In the genomic region with DNA sequence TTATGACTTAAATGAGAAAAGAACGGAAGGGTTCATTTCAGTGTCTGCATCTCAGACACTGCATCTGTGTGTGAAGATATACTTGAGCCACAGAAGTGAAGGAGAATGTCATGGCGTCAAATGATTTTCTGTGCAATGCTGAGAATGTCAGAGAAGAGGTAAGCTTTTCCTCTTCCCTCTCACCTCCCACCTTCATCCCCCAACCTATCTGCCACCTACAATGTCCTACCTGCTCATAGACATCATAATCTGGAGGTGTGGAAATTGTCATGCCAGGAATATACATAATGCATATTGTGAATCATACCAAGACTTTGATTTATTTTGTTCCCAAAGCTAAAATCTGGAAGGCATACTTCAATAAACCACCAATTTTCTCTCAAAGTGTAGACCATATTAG, we compare ENCODE assay signal across 26 cellular contexts. TPM values are rescaled to one million over a fixed set of nuclear protein-coding genes. Genes with fewer than 3 reads are reported as not detected.
DNase-seq lines count a peak whose midpoint lies in the region; ATAC-seq, FAIRE-seq and TF ChIP-seq lines count a peak whose summit lies in the region.
"Had no signal": no experiment of that assay in that cellular context is flagged by ENCODE, and none has a peak within 500 bp of the region (broad histone marks: within the 10 kb centered on the region; RNA-seq: fewer than 3 reads in every experiment).

No MANE protein-coding gene starts in this region.

- DNase-seq in GM23338 (ENCODE audit: low spot score) (no peak), WTC11 (ENCODE audit: low spot score) (no peak), fibroblast of lung (ENCODE audit: low read depth in 2 of 2) (no peak), natural killer cell (no peak), frontal cortex (ENCODE audit: low spot score in 2 of 2) (no peak)
- no peak for DNase-seq in stimulated activated CD4-positive, alpha-beta T cell treated with anti-CD3 and anti-CD28 coated beads, Interleukin-15, amount 100 ng/mL, for 24 hours
- DNase-seq: 8988T; ACHN; AML-193; BE2C; CD4-positive, alpha-beta T cell; CD8-positive, alpha-beta memory T cell; DMS 273 treated with DMSO at 0.1 percent for 48 hours; DMS79; EL; GDM1; GM23248; HFFc6 had no signal

- H3K4me1 ChIP-seq in GM23338 (ENCODE audit: insufficient read depth) (peaks cover 25% of the 10 kb centered on the region), fibroblast of lung (ENCODE audit: control insufficient read depth, extremely low read depth, insufficient read depth, low read length) (peaks cover 9% of the 10 kb centered on the region)
- H3K4me1 ChIP-seq: A549 had no signal

- H4K20me1 ChIP-seq in GM23338 (replicated peaks; ENCODE audit: insufficient read depth) (no peaks in the 10 kb centered on the region), fibroblast of lung (ENCODE audit: control insufficient read depth, extremely low read depth, insufficient read depth, low read length) (no peaks in the 10 kb centered on the region)
- H4K20me1 ChIP-seq: BLaER1 treated with 17β-estradiol and CSF1 and Interleukin-3, amounts not matched to agents 10 nM and 100 nM had no signal

- no peak for FAIRE-seq in frontal cortex (lab: Jason Lieb, UNC)
- FAIRE-seq: A549, D721Med, GM12878, GM19239 had no signal

- H3K9me2 ChIP-seq in GM23338 (ENCODE audit: insufficient read depth): no peaks in the 10 kb centered on the region

- no peak overlapping the region for H3K4me3 Mint-ChIP-seq in GM23338
- no peak overlapping the region for H3K4me3 Mint-ChIP-seq in WTC11
- H3K4me3 Mint-ChIP-seq in stimulated activated memory B cell treated with anti-CD40 and anti-IgM and Interleukin-4, amounts not matched to agents 10 μg/mL and 1 μg/mL and 100 μg/mL, for 72 hours: no peak overlapping the region
- no peak overlapping the region for H3K4me3 Mint-ChIP-seq in natural killer cell
- H3K4me3 Mint-ChIP-seq: CD14-positive monocyte; CD4-positive, alpha-beta T cell; CD8-positive, alpha-beta memory T cell; HFFc6 had no signal

- intact Hi-C loops in natural killer cell (cut with micrococcal nuclease): no loop called here

- TF ChIP-seq CTCF in GM23338 (conservative IDR thresholded peaks at IDR 0.05; ENCODE audit: low read depth in 2 of 2) (no peak), WTC11 (IDR thresholded peaks at IDR 0.05) (no peak), fibroblast of lung (conservative IDR thresholded peaks at IDR 0.05 in 1 of 2, IDR thresholded peaks at IDR 0.05 in 1 of 2; ENCODE audit: low read depth in 1 of 2, low read length in 2 of 2) (no peak), natural killer cell (IDR thresholded peaks at IDR 0.05) (no peak)

- no peaks in the 10 kb centered on the region for H3K9me3 ChIP-seq in fibroblast of lung (ENCODE audit: control insufficient read depth, insufficient read depth, low read depth, low read length)
- H3K9me3 ChIP-seq: A549; BE2C; BLaER1 treated with 17β-estradiol and CSF1 and Interleukin-3, amounts not matched to agents 10 nM and 100 nM; HAP-1 had no signal

- POLR2A ChIA-PET in WTC11 (lab: Charles Lee): no interaction called here

- H3K36me3 ChIP-seq in GM23338 (ENCODE audit: insufficient read depth): no peaks in the 10 kb centered on the region
- no peaks in the 10 kb centered on the region for H3K36me3 ChIP-seq in fibroblast of lung (ENCODE audit: control insufficient read depth, insufficient read depth, low read length)
- H3K36me3 ChIP-seq: BE2C; BLaER1 treated with 17β-estradiol and CSF1 and Interleukin-3, amounts not matched to agents 10 nM and 100 nM; HAP-1 had no signal

- no peak for ATAC-seq in GM23338
- ATAC-seq in WTC11: no peak
- peak; percentile 48 for ATAC-seq in stimulated activated memory B cell treated with anti-CD40 and anti-IgM and Interleukin-4, amounts not matched to agents 10 μg/mL and 1 μg/mL and 100 μg/mL, for 72 hours
- no peak for ATAC-seq in natural killer cell
- ATAC-seq: A549, GM12878 had no signal

- CTCF ChIA-PET in WTC11 (lab: Charles Lee): no interaction called here

- H3K27ac Mint-ChIP-seq in GM23338 (peak overlapping the region; percentile 90), WTC11 (peak overlapping the region; percentile 25; the same call in 1 of the 2 replicates), natural killer cell (no peak overlapping the region)
- no peak overlapping the region for H3K27ac Mint-ChIP-seq in stimulated activated memory B cell treated with anti-CD40 and anti-IgM and Interleukin-4, amounts not matched to agents 10 μg/mL and 1 μg/mL and 100 μg/mL, for 72 hours
- H3K27ac Mint-ChIP-seq: CD14-positive monocyte; CD4-positive, alpha-beta T cell; CD8-positive, alpha-beta memory T cell; HFFc6 had no signal

- H3F3A ChIP-seq in GM23338 (replicated peaks; ENCODE audit: low read depth): no peaks in the 10 kb centered on the region

- H3K4me1 Mint-ChIP-seq in GM23338: peaks cover 43% of the 10 kb centered on the region
- peaks cover 48% of the 10 kb centered on the region for H3K4me1 Mint-ChIP-seq in WTC11
- no peaks in the 10 kb centered on the region for H3K4me1 Mint-ChIP-seq in stimulated activated memory B cell treated with anti-CD40 and anti-IgM and Interleukin-4, amounts not matched to agents 10 μg/mL and 1 μg/mL and 100 μg/mL, for 72 hours
- no peaks in the 10 kb centered on the region for H3K4me1 Mint-ChIP-seq in natural killer cell
- H3K4me1 Mint-ChIP-seq: CD8-positive, alpha-beta memory T cell had no signal

- H3K27me3 Mint-ChIP-seq in GM23338 (ENCODE audit: insufficient read depth, low read depth, poor library complexity): peaks cover 3% of the 10 kb centered on the region
- H3K27me3 Mint-ChIP-seq in WTC11 (ENCODE audit: low read depth): no peaks in the 10 kb centered on the region
- no peaks in the 10 kb centered on the region for H3K27me3 Mint-ChIP-seq in stimulated activated memory B cell treated with anti-CD40 and anti-IgM and Interleukin-4, amounts not matched to agents 10 μg/mL and 1 μg/mL and 100 μg/mL, for 72 hours
- H3K27me3 Mint-ChIP-seq in natural killer cell (ENCODE audit: low read depth in 2 of 2): no peaks in the 10 kb centered on the region
- H3K27me3 Mint-ChIP-seq: CD4-positive, alpha-beta T cell had no signal

- H3K4me2 ChIP-seq in GM23338 (no peak overlapping the region), fibroblast of lung (ENCODE audit: extremely low read depth, insufficient read depth, low read length) (peak overlapping the region; percentile 32)
- H3K4me2 ChIP-seq: A549; BLaER1 treated with 17β-estradiol and CSF1 and Interleukin-3, amounts not matched to agents 10 nM and 100 nM had no signal

- H3K36me3 Mint-ChIP-seq in GM23338 (ENCODE audit: low read depth): peaks cover 3% of the 10 kb centered on the region; the same call in 2 of the 3 replicates
- H3K36me3 Mint-ChIP-seq in WTC11: no peaks in the 10 kb centered on the region; the same call in 1 of the 2 replicates
- no peaks in the 10 kb centered on the region for H3K36me3 Mint-ChIP-seq in stimulated activated memory B cell treated with anti-CD40 and anti-IgM and Interleukin-4, amounts not matched to agents 10 μg/mL and 1 μg/mL and 100 μg/mL, for 72 hours
- H3K36me3 Mint-ChIP-seq in natural killer cell: no peaks in the 10 kb centered on the region
- H3K36me3 Mint-ChIP-seq: CD14-positive monocyte; CD8-positive, alpha-beta memory T cell had no signal

- H3K9me3 Mint-ChIP-seq in GM23338: no peaks in the 10 kb centered on the region
- H3K9me3 Mint-ChIP-seq in WTC11: no peaks in the 10 kb centered on the region
- H3K9me3 Mint-ChIP-seq in stimulated activated memory B cell treated with anti-CD40 and anti-IgM and Interleukin-4, amounts not matched to agents 10 μg/mL and 1 μg/mL and 100 μg/mL, for 72 hours: no peaks in the 10 kb centered on the region
- H3K9me3 Mint-ChIP-seq in natural killer cell: peaks cover 2% of the 10 kb centered on the region in 2 donors
- H3K9me3 Mint-ChIP-seq: CD4-positive, alpha-beta T cell; CD8-positive, alpha-beta memory T cell had no signal

- H3K27me3 ChIP-seq in GM23338 (ENCODE audit: insufficient read depth): no peaks in the 10 kb centered on the region
- H3K27me3 ChIP-seq in fibroblast of lung (ENCODE audit: control insufficient read depth, insufficient read depth, low read length): no peaks in the 10 kb centered on the region
- H3K27me3 ChIP-seq: BE2C; BLaER1 treated with 17β-estradiol and CSF1 and Interleukin-3, amounts not matched to agents 10 nM and 100 nM had no signal

- H3K27ac ChIP-seq in GM23338 (ENCODE audit: low read depth) (no peak overlapping the region), fibroblast of lung (ENCODE audit: insufficient read depth, low read length) (no peak overlapping the region)
- H3K27ac ChIP-seq: A549; BLaER1 treated with 17β-estradiol and CSF1 and Interleukin-3, amounts not matched to agents 10 nM and 100 nM; GM23248 had no signal

- H3K4me3 ChIP-seq in GM23338 (no peak overlapping the region), fibroblast of lung (replicated peaks in 1 of 4; ENCODE audit: control extremely low read depth in 1 of 4, insufficient read depth in 1 of 4, low read depth in 3 of 4, low read length in 4 of 4) (no peak overlapping the region)
- H3K4me3 ChIP-seq: A549; BLaER1 treated with 17β-estradiol and CSF1 and Interleukin-3, amounts not matched to agents 10 nM and 100 nM; GM12878; GM23248; HAP-1 had no signal

- no peak overlapping the region for H3K9ac ChIP-seq in fibroblast of lung (ENCODE audit: insufficient read depth, low read length)
- H3K9ac ChIP-seq: BLaER1 treated with 17β-estradiol and CSF1 and Interleukin-3, amounts not matched to agents 10 nM and 100 nM; GM23248 had no signal

- H2AFZ ChIP-seq in GM23338 (no peak overlapping the region), fibroblast of lung (ENCODE audit: low read length) (no peak overlapping the region)
- H2AFZ ChIP-seq: GM23248 had no signal

- H3K79me2 ChIP-seq in GM23338 (replicated peaks; ENCODE audit: insufficient read depth): peaks cover 10% of the 10 kb centered on the region; the same call in 1 of the 2 replicates
- no peaks in the 10 kb centered on the region for H3K79me2 ChIP-seq in fibroblast of lung (ENCODE audit: control insufficient read depth, insufficient read depth, low read length)

TF ChIP-seq in GM23338, 12 proteins besides CTCF, POLR2A, EP300 and RAD21 (continues in another document):
- no peak for TF ChIP-seq EZH2 (IDR thresholded peaks at IDR 0.05; ENCODE audit: low read depth, unreplicated experiment)
- TF ChIP-seq EZH2phosphoT487 (IDR thresholded peaks at IDR 0.05; ENCODE audit: unreplicated experiment): no peak
- TF ChIP-seq ZNF331 (CRISPR knock-in tag; IDR thresholded peaks at IDR 0.05; ENCODE audit: low read depth): no peak

TF ChIP-seq in WTC11, 78 proteins besides CTCF, POLR2A, EP300 and RAD21 (continues in another document):
- TF ChIP-seq MXD4 (CRISPR knock-in tag; IDR thresholded peaks at IDR 0.05; ENCODE audit: borderline replicate concordance): no peak

RNA-seq across cellular contexts. Expression of a gene that starts 53.7 kb away (rescaled TPM):
- 22.7 and 26.8 TPM in 2 replicates for total RNA-seq in GM23338 (2014; rRNA removed; shearing (Covaris generic))
- polyA plus RNA-seq in GM23338 (2016; fragmentation: Nextera tagmentation; extraction: Ambion mirVana) (30.7 and 31.7 TPM in 2 replicates), fibroblast of lung (12.0 and 15.7 TPM in 2 replicates)
- total RNA-seq in WTC11 (2021) (19.1 to 22.1 TPM (median 20.5 TPM) in 3 replicates), fibroblast of lung (4.4 and 8.3 TPM in 2 replicates), natural killer cell (under 1 TPM in 1 of 3 donors, not detected in 2; 0.10 TPM), frontal cortex (34.2 TPM)
- 6.7 and 8.1 TPM in 2 replicates for polyA plus RNA-seq in fibroblast of lung (2012)
- 8.6 and 31.6 TPM in 2 replicates for polyA minus RNA-seq in fibroblast of lung (ENCODE audit: low replicate concordance)
- total RNA-seq: CD4-positive, alpha-beta T cell; CD8-positive, alpha-beta memory T cell; GM12878; GM23248; HFFc6 had no signal
- polyA plus RNA-seq: CD8-positive, alpha-beta memory T cell; GM23248 had no signal

Comparison
In these comparisons a context has a peak if more than half of its experiments do, and no peak if none do; other contexts are left out.
1. H3K27ac Mint-ChIP-seq: peak in GM23338 (single experiment) and WTC11 (single experiment); none in stimulated activated memory B cell treated with anti-CD40 and anti-IgM and Interleukin-4, amounts not matched to agents 10 μg/mL and 1 μg/mL and 100 μg/mL, for 72 hours (single experiment) and natural killer cell (0 of 2).